In genomic region chr16:88732961-88733294, GRCh38 we compare ENCODE assay signal across 22 cellular contexts.
DNase-seq lines count a peak whose midpoint lies in the region; ATAC-seq, FAIRE-seq and TF ChIP-seq lines count a peak whose summit lies in the region.
"Had no signal": no experiment of that assay in that cellular context is flagged by ENCODE, and none has a peak within 500 bp of the region (broad histone marks: within the 10 kb centered on the region; RNA-seq: fewer than 3 reads in every experiment).

No MANE protein-coding gene starts in this region.

- peak overlapping the region; percentile 12 for H3K27ac Mint-ChIP-seq in stimulated activated effector memory CD8-positive, alpha-beta T cell treated with anti-CD3 and anti-CD28 coated beads, Interleukin-12 subunit alpha, Interleukin-12 subunit beta, amount 100 ng/mL, for 72 hours
- H3K27ac Mint-ChIP-seq: CD8-positive, alpha-beta T cell; GM23338; HFFc6; IgD-negative memory B cell had no signal

- peak overlapping the region; percentile 12; the same call in 1 of the 2 replicates for H3K27ac ChIP-seq in C4-2B
- no peak overlapping the region for H3K27ac ChIP-seq in RWPE2 (ENCODE audit: poor library complexity, severe bottlenecking)
- H3K27ac ChIP-seq: A549, BLaER1, KMS-11 had no signal

- H3K9me3 ChIP-seq in RWPE2 (ENCODE audit: severe bottlenecking), result no peaks in the 10 kb centered on the region
- H3K9me3 ChIP-seq: A549, BLaER1 had no signal

- FAIRE-seq in RCC 7860 (lab: Jason Lieb, UNC), result no peak
- FAIRE-seq: A549, G401.6, GM12892, GM18507, H54, HepG2 had no signal

- ATAC-seq in RWPE2 (ENCODE audit: low read depth), result peak; percentile 3; the same call in 1 of the 3 replicates
- no peak for ATAC-seq in stimulated activated effector memory CD8-positive, alpha-beta T cell treated with anti-CD3 and anti-CD28 coated beads, Interleukin-12 subunit alpha, Interleukin-12 subunit beta, amount 100 ng/mL, for 72 hours
- no peak for ATAC-seq in HG03460 (IDR thresholded peaks at IDR 0.05; ENCODE audit: unreplicated experiment)
- no peak for ATAC-seq in HG03354 (IDR thresholded peaks at IDR 0.05; ENCODE audit: poor library complexity, severe bottlenecking, unreplicated experiment)
- ATAC-seq: CD8-positive, alpha-beta T cell; GM23338 had no signal

- TF ChIP-seq EP300 in Ishikawa (IDR thresholded peaks at IDR 0.05; ENCODE audit: borderline replicate concordance), result no peak

- H3K36me3 ChIP-seq in RWPE2 (ENCODE audit: low read depth), result peaks cover 53% of the 10 kb centered on the region

- H3K4me1 ChIP-seq in RWPE2 (ENCODE audit: insufficient read depth, poor library complexity, severe bottlenecking), result no peaks in the 10 kb centered on the region

- DNase-seq in RWPE2 (ENCODE audit: low spot score) (no peak), RCC 7860 (ENCODE audit: low spot score) (no peak)
- DNase-seq in stimulated activated effector memory CD8-positive, alpha-beta T cell treated with anti-CD3 and anti-CD28 coated beads, Interleukin-12 subunit alpha, Interleukin-12 subunit beta, amount 100 ng/mL, for 72 hours (ENCODE audit: low spot score in 2 of 2), result no peak
- DNase-seq: AML-193; CD8-positive, alpha-beta T cell; DND-41; HCEC 1CT; HFFc6 had no signal

- peaks cover 8% of the 10 kb centered on the region for H3K4me1 Mint-ChIP-seq in stimulated activated effector memory CD8-positive, alpha-beta T cell treated with anti-CD3 and anti-CD28 coated beads, Interleukin-12 subunit alpha, Interleukin-12 subunit beta, amount 100 ng/mL, for 72 hours
- H3K4me1 Mint-ChIP-seq: GM23338 had no signal

- H3K4me3 Mint-ChIP-seq in stimulated activated effector memory CD8-positive, alpha-beta T cell treated with anti-CD3 and anti-CD28 coated beads, Interleukin-12 subunit alpha, Interleukin-12 subunit beta, amount 100 ng/mL, for 72 hours, result no peak overlapping the region
- H3K4me3 Mint-ChIP-seq: CD8-positive, alpha-beta T cell; GM23338; HFFc6; IgD-negative memory B cell had no signal

- TF ChIP-seq RAD21 in Ishikawa (IDR thresholded peaks at IDR 0.05; ENCODE audit: low read depth), result no peak

- H3K27me3 ChIP-seq in RWPE2 (ENCODE audit: insufficient read depth, poor library complexity, severe bottlenecking), result no peaks in the 10 kb centered on the region
- H3K27me3 ChIP-seq: BLaER1 had no signal

- peaks cover 50% of the 10 kb centered on the region for H3K36me3 Mint-ChIP-seq in stimulated activated effector memory CD8-positive, alpha-beta T cell treated with anti-CD3 and anti-CD28 coated beads, Interleukin-12 subunit alpha, Interleukin-12 subunit beta, amount 100 ng/mL, for 72 hours

- H3K9me3 Mint-ChIP-seq in stimulated activated effector memory CD8-positive, alpha-beta T cell treated with anti-CD3 and anti-CD28 coated beads, Interleukin-12 subunit alpha, Interleukin-12 subunit beta, amount 100 ng/mL, for 72 hours, result no peaks in the 10 kb centered on the region
- H3K9me3 Mint-ChIP-seq: CD8-positive, alpha-beta T cell; GM23338; HFFc6; IgD-negative memory B cell had no signal

- no peak overlapping the region for H3K4me3 ChIP-seq in RWPE2 (ENCODE audit: severe bottlenecking)
- H3K4me3 ChIP-seq: A549, BLaER1, GM23338 had no signal

- TF ChIP-seq CTCF in C4-2B (conservative IDR thresholded peaks at IDR 0.05) (no peak), RWPE2 (IDR thresholded peaks at IDR 0.05; ENCODE audit: poor library complexity, severe bottlenecking) (no peak)

TF ChIP-seq in Ishikawa, 13 proteins besides CTCF, POLR2A, EP300 and RAD21:
- TF ChIP-seq MAX (IDR thresholded peaks at IDR 0.05) (no peak), ZBTB7A (IDR thresholded peaks at IDR 0.05; ENCODE audit: low read depth) (peak; percentile 17; the same call in 1 of the 2 replicates)
